ENCODE assay signal across 8 cellular contexts in the genomic region with DNA sequence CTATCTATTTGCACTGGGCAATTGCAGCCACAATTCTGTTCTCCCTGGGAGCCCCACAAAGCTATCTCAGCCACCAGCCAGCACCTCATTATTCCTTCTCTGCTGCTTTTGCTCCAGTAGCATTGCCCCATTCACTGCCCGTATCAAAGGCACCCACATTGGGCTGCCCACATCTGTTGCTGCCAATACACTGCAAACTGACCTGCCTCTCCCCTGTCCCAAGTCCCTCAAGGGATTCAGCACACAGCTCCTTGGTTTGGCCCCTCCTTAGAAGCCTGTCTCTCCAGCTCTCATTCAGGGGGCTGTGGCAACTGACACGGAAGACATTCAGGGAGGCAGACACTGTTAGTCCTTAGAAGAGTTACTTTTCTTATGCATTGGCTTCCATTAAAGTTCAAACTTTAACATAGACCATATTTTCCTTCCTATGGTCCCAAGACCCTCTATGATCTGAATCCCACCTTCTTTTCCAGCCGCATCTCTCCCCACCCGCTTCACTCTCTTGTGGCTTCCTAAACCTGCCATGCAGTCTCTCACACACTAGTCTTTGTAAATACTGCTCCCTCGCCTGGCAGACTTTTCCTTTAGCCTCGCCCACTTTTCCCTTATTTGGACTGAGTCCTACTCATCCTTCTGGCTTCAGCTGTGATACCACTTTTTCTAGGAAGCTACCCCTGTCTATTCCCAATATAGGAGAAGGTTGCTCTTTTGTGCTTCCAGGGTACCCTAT. TPM values are rescaled to one million over a fixed set of nuclear protein-coding genes. Genes with fewer than 3 reads are reported as not detected.
DNase-seq lines count a peak whose midpoint lies in the region; ATAC-seq and TF ChIP-seq lines count a peak whose summit lies in the region.

No MANE protein-coding gene starts in this region.

- intact Hi-C loops in CD4-positive, alpha-beta memory T cell (cut with micrococcal nuclease): no loop called here

- POLR2A ChIA-PET in CD4-positive, alpha-beta memory T cell (lab: Charles Lee; ENCODE audit: partially characterized antibody): no interaction called here

- H3K4me3 Mint-ChIP-seq in CD4-positive, alpha-beta memory T cell: peak overlapping the region in 1 of 8 donors; percentile 58

- H3K4me2 ChIP-seq in fibroblast of lung (ENCODE audit: extremely low read depth, insufficient read depth, low read length) (no peak overlapping the region), skeletal muscle satellite cell (ENCODE audit: low read length) (peak overlapping the region; percentile 40)

- H3K9me3 ChIP-seq in fibroblast of lung (ENCODE audit: control insufficient read depth, insufficient read depth, low read depth, low read length) (no peaks in the 10 kb centered on the region), skeletal muscle satellite cell (replicated peaks; ENCODE audit: low read length) (no peaks in the 10 kb centered on the region)
- no peaks in the 10 kb centered on the region for H3K9me3 ChIP-seq in CD4-positive, alpha-beta memory T cell (ENCODE audit: control insufficient read depth in 1 of 2, low read length in 2 of 2)

- no peaks in the 10 kb centered on the region for H3K79me2 ChIP-seq in fibroblast of lung (ENCODE audit: control insufficient read depth, insufficient read depth, low read length)

- H3K4me1 Mint-ChIP-seq in CD4-positive, alpha-beta memory T cell: peaks cover 18 to 39% (median 22%) of the 10 kb centered on the region in 4 donors

- TF ChIP-seq CTCF in fibroblast of lung (conservative IDR thresholded peaks at IDR 0.05 in 1 of 2, IDR thresholded peaks at IDR 0.05 in 1 of 2; ENCODE audit: low read depth in 1 of 2, low read length in 2 of 2): peak in 1 of 2 donors; percentile 20

- H4K20me1 ChIP-seq in fibroblast of lung (ENCODE audit: control insufficient read depth, extremely low read depth, insufficient read depth, low read length): no peaks in the 10 kb centered on the region

- H3K36me3 ChIP-seq in fibroblast of lung (ENCODE audit: control insufficient read depth, insufficient read depth, low read length) (no peaks in the 10 kb centered on the region), skeletal muscle satellite cell (ENCODE audit: insufficient read depth, low read length) (no peaks in the 10 kb centered on the region)
- H3K36me3 ChIP-seq in CD4-positive, alpha-beta memory T cell (ENCODE audit: insufficient read depth, low read length): no peaks in the 10 kb centered on the region

- CTCF ChIA-PET in CD4-positive, alpha-beta memory T cell (lab: Charles Lee; ENCODE audit: partially characterized antibody): interaction anchor here (1.0 to 1.2 kb wide), 2 partner anchors 22 to 41 kb away, joined by 3 to 5 read pairs; no protein-coding TSS in a partner anchor

- peaks cover 8% of the 10 kb centered on the region for H3K4me1 ChIP-seq in fibroblast of lung (ENCODE audit: control insufficient read depth, extremely low read depth, insufficient read depth, low read length)
- H3K4me1 ChIP-seq in skeletal muscle satellite cell (ENCODE audit: control insufficient read depth, insufficient read depth, low read length): peaks cover 54% of the 10 kb centered on the region
- H3K4me1 ChIP-seq in CD4-positive, alpha-beta memory T cell (ENCODE audit: insufficient read depth, low read length): peaks cover 16% of the 10 kb centered on the region

- H3K27me3 ChIP-seq in fibroblast of lung (ENCODE audit: control insufficient read depth, insufficient read depth, low read length) (peaks cover 7% of the 10 kb centered on the region), skeletal muscle satellite cell (ENCODE audit: control insufficient read depth, insufficient read depth, low read length) (peaks cover 8% of the 10 kb centered on the region)
- no peaks in the 10 kb centered on the region for H3K27me3 ChIP-seq in CD4-positive, alpha-beta memory T cell (ENCODE audit: insufficient read depth, low read length)

- no peaks in the 10 kb centered on the region for H3K9me3 Mint-ChIP-seq in CD4-positive, alpha-beta memory T cell

- no peak overlapping the region for H3K27ac ChIP-seq in fibroblast of lung (ENCODE audit: insufficient read depth, low read length)
- no peak overlapping the region for H3K27ac ChIP-seq in CD4-positive, alpha-beta memory T cell (ENCODE audit: low read depth, low read length)

- TF ChIP-seq POLR2A in GM18505 (IDR thresholded peaks at IDR 0.05; ENCODE audit: borderline replicate concordance, extremely low read depth, insufficient read depth, insufficient read length): no peak

- H2AFZ ChIP-seq in fibroblast of lung (ENCODE audit: low read length): no peak overlapping the region

- peak; percentile 58 for DNase-seq in HPDE6-E6E7 (ENCODE audit: extremely low spot score)
- DNase-seq in NCI-H82 treated with DMSO at 0.1 percent for 48 hours (lab: John Stamatoyannopoulos, UW; ENCODE audit: unreplicated experiment): peak; percentile 81
- peak; percentile 57 to 66 for DNase-seq in fibroblast of lung (ENCODE audit: low read depth in 2 of 2)
- DNase-seq in CD4-positive, alpha-beta memory T cell: no peak

- H3K27me3 Mint-ChIP-seq in CD4-positive, alpha-beta memory T cell: peaks cover 11 to 16% of the 10 kb centered on the region in 2 donors

- peak overlapping the region in 1 of 7 donors; percentile 7 for H3K27ac Mint-ChIP-seq in CD4-positive, alpha-beta memory T cell

- H3K4me3 ChIP-seq in fibroblast of lung (replicated peaks in 1 of 4; ENCODE audit: control extremely low read depth in 1 of 4, insufficient read depth in 1 of 4, low read depth in 3 of 4, low read length in 4 of 4) (no peak overlapping the region), skeletal muscle satellite cell (ENCODE audit: low read length) (no peak overlapping the region)
- no peak overlapping the region for H3K4me3 ChIP-seq in CD4-positive, alpha-beta memory T cell (ENCODE audit: low read length in 2 of 2)

- ATAC-seq in HG03159 (IDR thresholded peaks at IDR 0.05; ENCODE audit: unreplicated experiment) (no peak), GM18505 (IDR thresholded peaks at IDR 0.05; ENCODE audit: unreplicated experiment) (no peak), HG03139 (IDR thresholded peaks at IDR 0.05; ENCODE audit: unreplicated experiment) (no peak)

- H3K36me3 Mint-ChIP-seq in CD4-positive, alpha-beta memory T cell: no peaks in the 10 kb centered on the region

- H3K9ac ChIP-seq in fibroblast of lung (ENCODE audit: insufficient read depth, low read length) (no peak overlapping the region), skeletal muscle satellite cell (ENCODE audit: low read depth, low read length) (no peak overlapping the region)

RNA-seq across cellular contexts. Expression of gene KLHDC8A, which starts 19.3 kb away (rescaled TPM):
- not detected in 2 replicates for total RNA-seq in fibroblast of lung
- not detected in 2 replicates for polyA plus RNA-seq in fibroblast of lung
- not detected in 2 replicates for polyA plus RNA-seq in fibroblast of lung (2012)
- not detected in 2 replicates for polyA minus RNA-seq in fibroblast of lung (ENCODE audit: low replicate concordance)
- not detected in 2 replicates for total RNA-seq in skeletal muscle satellite cell (2012; rRNA removed)
- total RNA-seq in CD4-positive, alpha-beta memory T cell: not detected
- polyA plus RNA-seq in CD4-positive, alpha-beta memory T cell: not detected

RNA-seq across cellular contexts. Expression of gene LEMD1, which starts 45.9 kb away (rescaled TPM):
- not detected in 2 replicates for total RNA-seq in fibroblast of lung
- not detected in 2 replicates for polyA plus RNA-seq in fibroblast of lung
- polyA plus RNA-seq in fibroblast of lung (2012): not detected in 2 replicates
- not detected in 2 replicates for polyA minus RNA-seq in fibroblast of lung (ENCODE audit: low replicate concordance)
- not detected in 2 replicates for total RNA-seq in skeletal muscle satellite cell (2012; rRNA removed)
- 1 to 10 TPM in 1 of 2 experiments, not detected in 1; 1.3 TPM for total RNA-seq in CD4-positive, alpha-beta memory T cell
- not detected for polyA plus RNA-seq in CD4-positive, alpha-beta memory T cell

RNA-seq across cellular contexts. Expression of gene NUAK2, which starts 54.4 kb away (rescaled TPM):
- 1.0 and 1.7 TPM in 2 replicates for total RNA-seq in fibroblast of lung
- 2.0 and 4.9 TPM in 2 replicates for polyA plus RNA-seq in fibroblast of lung
- polyA plus RNA-seq in fibroblast of lung (2012): 2.4 and 5.6 TPM in 2 replicates
- polyA minus RNA-seq in fibroblast of lung (ENCODE audit: low replicate concordance): 4.1 and 13.6 TPM in 2 replicates
- 0.25 and 1.1 TPM in 2 replicates for total RNA-seq in skeletal muscle satellite cell (2012; rRNA removed)
- total RNA-seq in CD4-positive, alpha-beta memory T cell: 10 to 100 TPM; 32.5 to 32.8 TPM
- polyA plus RNA-seq in CD4-positive, alpha-beta memory T cell: 10 to 100 TPM in 1 of 2 donors, 1 to 10 TPM in 1; 8.5 to 35.7 TPM

Comparison
In these comparisons a context has a peak if more than half of its experiments do, and no peak if none do; other contexts are left out.
1. DNase-seq: peak in HPDE6-E6E7 (single experiment), NCI-H82 treated with DMSO at 0.1 percent for 48 hours (single experiment) and fibroblast of lung (2 of 2); none in CD4-positive, alpha-beta memory T cell (0 of 5).
2. RNA of gene NUAK2, which starts 54.4 kb away (total RNA-seq): 32.5 to 32.8 TPM in CD4-positive, alpha-beta memory T cell; 1.0 to 1.7 TPM in fibroblast of lung; every median in the first group is over 10 times any median in the second.